20 cellular contexts compared by ENCODE assay signal in the genomic region with DNA sequence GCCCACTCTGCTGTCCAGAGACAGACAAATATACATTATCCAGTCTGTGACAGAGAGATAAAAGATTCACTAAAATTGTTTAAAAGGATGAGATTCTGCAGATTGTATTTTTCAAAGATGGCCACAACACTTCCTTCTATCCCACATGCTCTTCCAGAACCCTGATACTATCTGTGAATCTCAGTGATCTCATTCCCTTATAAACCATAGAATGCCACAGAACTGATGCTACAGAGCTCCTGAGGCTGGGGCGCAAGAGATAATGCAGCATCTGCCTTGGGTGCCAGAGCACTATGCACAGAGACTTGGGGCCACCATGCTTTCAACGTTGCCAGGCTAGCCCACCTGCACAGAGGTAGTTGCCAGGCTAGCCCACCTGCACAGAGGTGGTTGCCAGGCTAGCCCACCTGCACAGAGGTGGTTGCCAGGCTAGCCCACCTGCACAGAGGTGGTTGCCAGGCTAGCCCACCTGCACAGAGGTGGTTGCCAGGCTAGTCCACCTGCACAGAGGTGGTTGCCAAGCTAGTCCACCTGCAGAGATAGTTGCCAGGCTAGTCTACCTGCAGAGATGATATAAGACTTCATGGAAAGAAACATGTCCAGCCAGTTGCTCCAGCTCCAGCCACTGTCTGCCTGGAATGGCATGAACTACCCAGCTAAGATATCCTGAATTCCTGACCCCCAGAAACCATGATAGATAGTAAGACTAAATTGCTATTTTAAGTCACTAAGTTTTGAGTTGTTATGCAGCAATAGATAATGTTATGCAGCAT. TPM values are rescaled to one million over a fixed set of nuclear protein-coding genes. Genes with fewer than 3 reads are reported as not detected.
A peak's percentile ranks its signal among the peaks of the same experiment; 100 is the strongest.
DNase-seq lines count a peak whose midpoint lies in the region; ATAC-seq, FAIRE-seq and TF ChIP-seq lines count a peak whose summit lies in the region.
"Had no signal": no experiment of that assay in that cellular context is flagged by ENCODE, and none has a peak within 500 bp of the region (broad histone marks: within the 10 kb centered on the region; RNA-seq: fewer than 3 reads in every experiment).

No MANE protein-coding gene starts in this region.

- no peak for TF ChIP-seq CTCF in K562 (IDR thresholded peaks at IDR 0.05 in 2 of 3, conservative IDR thresholded peaks at IDR 0.05 in 1 of 3; ENCODE audit: insufficient read depth in 2 of 3, low read depth in 1 of 3, low read length in 3 of 3)
- no peak for TF ChIP-seq CTCF in Peyer's patch (IDR thresholded peaks at IDR 0.05)

- H3K36me3 ChIP-seq in K562 (ENCODE audit: control insufficient read depth, insufficient read depth, low read length) (no peaks in the 10 kb centered on the region), Peyer's patch (no peaks in the 10 kb centered on the region)
- H3K36me3 ChIP-seq: BE2C had no signal

- H3K9me3 ChIP-seq in K562 (replicated peaks; ENCODE audit: control insufficient read depth, insufficient read depth, low read depth, low read length): no peaks in the 10 kb centered on the region
- H3K9me3 ChIP-seq in Peyer's patch: no peaks in the 10 kb centered on the region
- H3K9me3 ChIP-seq: BE2C had no signal

- H3K9ac ChIP-seq in K562 (ENCODE audit: insufficient read depth in 1 of 2, low read depth in 2 of 2, low read length in 2 of 2): peak overlapping the region in 1 of 2 experiments; percentile 65; a peak in 1 of 4 replicates

- peaks cover 9 to 27% of the 10 kb centered on the region in 2 experiments; a peak in 4 of 5 replicates for H3K4me1 ChIP-seq in K562 (replicated peaks in 1 of 2; ENCODE audit: control insufficient read depth in 2 of 2, insufficient read depth in 2 of 2, low read length in 2 of 2)
- no peaks in the 10 kb centered on the region for H3K4me1 ChIP-seq in Peyer's patch
- H3K4me1 ChIP-seq: BE2C had no signal

- CTCF ChIA-PET in K562 (lab: Yijun Ruan, JAX; ENCODE audit: low intra/inter-chr PET ratio): no interaction called here

- POLR2A ChIA-PET in K562 (lab: Yijun Ruan, JAX): interaction anchor here (0.7 to 2.6 kb wide), 7 partner anchors 8 to 57 kb away, joined by 4 to 12 read pairs (median 5); no protein-coding TSS in a partner anchor

- intact Hi-C loops in K562 (cut with micrococcal nuclease) (no loop called here), posterior vena cava (cut with DNase I) (no loop called here)

- H2AFZ ChIP-seq in K562 (ENCODE audit: low read depth, low read length): no peak overlapping the region

- no peak for ATAC-seq in K562
- ATAC-seq: GM12878 had no signal

- H3K27me3 ChIP-seq in K562 (ENCODE audit: control insufficient read depth in 2 of 2, insufficient read depth in 2 of 2, low read length in 2 of 2) (peaks cover 0 to 11% of the 10 kb centered on the region in 2 experiments; a peak in 2 of 5 replicates), Peyer's patch (no peaks in the 10 kb centered on the region)
- H3K27me3 ChIP-seq: BE2C had no signal

- no peak overlapping the region for H3K27ac ChIP-seq in K562 (ENCODE audit: extremely low read depth, low read depth, low read length)
- H3K27ac ChIP-seq in Peyer's patch: no peak overlapping the region
- H3K27ac ChIP-seq: HL-60 had no signal

- H3K79me2 ChIP-seq in K562 (ENCODE audit: control insufficient read depth, insufficient read depth, low read length): no peaks in the 10 kb centered on the region

- no TSS peak for BruUV-seq in K562 (replicated peaks; lab: Mats Ljungman, UMichigan)

- TF ChIP-seq EP300 in K562 (IDR thresholded peaks at IDR 0.05; ENCODE audit: low read length): no peak

- H4K20me1 ChIP-seq in K562 (replicated peaks; ENCODE audit: control insufficient read depth, insufficient read depth, low read length): no peaks in the 10 kb centered on the region

- no peak for FAIRE-seq in K562 (lab: Jason Lieb, UNC)
- FAIRE-seq: GM12878 had no signal

- no peak for TF ChIP-seq POLR2A in K562 (conservative IDR thresholded peaks at IDR 0.05)
- no peak for TF ChIP-seq POLR2A in Peyer's patch (IDR thresholded peaks at IDR 0.05)

- H3K4me3 ChIP-seq in K562 (no peak overlapping the region), Peyer's patch (no peak overlapping the region)
- H3K4me3 ChIP-seq: GM12878, GM23338 had no signal

- in situ Hi-C loops in K562 (cut with MboI): no loop called here

- 42% methylated on average over 2 of the region's 2 CpGs for WGBS in K562 (ENCODE audit: insufficient coverage, low coverage, missing lambda C conversion rate)

- no peak overlapping the region for H3K4me2 ChIP-seq in K562 (ENCODE audit: insufficient read depth, low read length)
- H3K4me2 ChIP-seq: GM23338 had no signal

- TF ChIP-seq RAD21 in K562 (CRISPR knock-in tag; conservative IDR thresholded peaks at IDR 0.05 in 1 of 2, IDR thresholded peaks at IDR 0.05 in 1 of 2): no peak

- DNase-seq in GM03348 (ENCODE audit: low spot score) (peak; percentile 1), K562 (ENCODE audit: extremely low read depth in 1 of 4, low spot score in 3 of 4) (peak in 1 of 4 experiments; percentile 14), mesenteric fat pad (ENCODE audit: low spot score) (peak; percentile 11), posterior vena cava (ENCODE audit: low spot score) (peak; percentile 5), NCI-H526 treated with DMSO at 0.1 percent for 48 hours (lab: John Stamatoyannopoulos, UW) (no peak), DMS153 (lab: John Stamatoyannopoulos, UW) (no peak), Peyer's patch (no peak), NCI-H446 treated with DMSO at 0.1 percent for 48 hours (lab: John Stamatoyannopoulos, UW) (no peak)
- DNase-seq: 8988T; BE2C; C1 segment of cervical spinal cord; CD4-positive, CD25-positive, alpha-beta regulatory T cell; CD8-positive, alpha-beta memory T cell; COR-L47; DMS79; GDM1 had no signal

- no peaks in the 10 kb centered on the region for H3K9me1 ChIP-seq in K562 (ENCODE audit: control insufficient read depth, insufficient read depth, low read length)

TF ChIP-seq in K562, 482 proteins besides CTCF, POLR2A, EP300 and RAD21 (continues in another document):
- TF ChIP-seq DPF2 (IDR thresholded peaks at IDR 0.05): no peak
- TF ChIP-seq ZC3H11A (IDR thresholded peaks at IDR 0.05; ENCODE audit: low read depth, low read length): no peak
- no peak for TF ChIP-seq MYC (IDR thresholded peaks at IDR 0.05; ENCODE audit: low read depth, low read length)
- TF ChIP-seq MYC (CRISPR knock-in tag; IDR thresholded peaks at IDR 0.05; ENCODE audit: borderline replicate concordance, low read depth): 0 out of 2 replicates have a peak, but pooled peaks have one; percentile 20
- 0 out of 3 replicates have a peak, but pooled peaks of 1 of the 2 experiments have one; percentile 38 for TF ChIP-seq CBX3 (IDR thresholded peaks at IDR 0.05; ENCODE audit: borderline replicate concordance in 1 of 2, low read length in 2 of 2)
- TF ChIP-seq SLC30A9 (CRISPR knock-in tag; IDR thresholded peaks at IDR 0.05): no peak
- TF ChIP-seq CBFA2T3 (IDR thresholded peaks at IDR 0.05): peak; percentile 32
- 0 out of 2 replicates have a peak, but pooled peaks have one; percentile 12 for TF ChIP-seq ZNF436 (CRISPR knock-in tag; IDR thresholded peaks at IDR 0.05)
- TF ChIP-seq TRIM24 (IDR thresholded peaks at IDR 0.05): peak in 1 of 2 experiments; percentile 74; a peak in 2 of 4 replicates

RNA-seq across cellular contexts. Expression of a gene that starts 17.6 kb away (rescaled TPM):
- 625 and 1,610 TPM in 2 replicates for total RNA-seq in K562 (2011; cell fraction: chromatin; rRNA removed; ENCODE audit: low replicate concordance)
- total RNA-seq in K562 (2011; cell fraction: nucleolus; rRNA removed): 538 and 650 TPM in 2 replicates
- 407 and 495 TPM in 2 replicates for total RNA-seq in K562 (2011; cell fraction: nucleoplasm; rRNA removed)
- 116 and 125 TPM in 2 replicates for total RNA-seq in K562 (2014; rRNA removed)
- 92.5 and 94.6 TPM in 2 replicates for total RNA-seq in K562 (2014; rRNA removed; fragmentation: Illumina TruSeq; extraction: Trizol)
- total RNA-seq in K562 (2015; rRNA removed; fragmentation: Illumina TruSeq; extraction: Trizol): 28.1 and 34.9 TPM in 2 replicates
- 177 and 195 TPM in 2 replicates for total RNA-seq in K562 (2021)
- polyA plus RNA-seq in K562 (2011; rRNA removed): 119 and 238 TPM in 2 replicates
- 143 and 156 TPM in 2 replicates for polyA plus RNA-seq in K562 (2011; cell fraction: cytosol; rRNA removed)
- polyA plus RNA-seq in K562 (2011; cell fraction: nucleus; rRNA removed): 671 and 957 TPM in 2 replicates
- polyA plus RNA-seq in K562 (2012): 122 and 123 TPM in 2 replicates
- polyA plus RNA-seq in K562 (2014; fragmentation: Illumina TruSeq; extraction: Trizol): 135 and 164 TPM in 2 replicates
- polyA plus RNA-seq in K562 (2014; fragmentation: Nextera tagmentation; extraction: Ambion mirVana): 1 to 10 TPM in 1 of 2 experiments, under 1 TPM in 1; 0.03 to 1.9 TPM
- 129 and 135 TPM in 2 replicates for polyA plus RNA-seq in K562 (2014; rRNA removed)
- 306 and 458 TPM in 2 replicates for polyA minus RNA-seq in K562 (2011; rRNA and poly(A)+ RNA removed)
- polyA minus RNA-seq in K562 (2011; cell fraction: cytosol; rRNA and poly(A)+ RNA removed): 83.2 and 205 TPM in 2 replicates
- 284 and 666 TPM in 2 replicates for polyA minus RNA-seq in K562 (2011; cell fraction: nucleus; rRNA and poly(A)+ RNA removed)
- 7.0 TPM for total RNA-seq in mesenteric fat pad
- total RNA-seq in posterior vena cava: 10 to 100 TPM; 22.9 to 29.8 TPM
- total RNA-seq in Peyer's patch: 10 to 100 TPM in 1 of 4 donors, 1 to 10 TPM in 3; 2.8 to 20.6 (median 5.0) TPM
- polyA plus RNA-seq: CD4-positive, CD25-positive, alpha-beta regulatory T cell; CD8-positive, alpha-beta memory T cell had no signal

RNA-seq across cellular contexts. Expression of a gene that starts 26.6 kb away (rescaled TPM):
- 12.5 and 89.3 TPM in 2 replicates for total RNA-seq in K562 (2011; cell fraction: chromatin; rRNA removed; ENCODE audit: low replicate concordance)
- total RNA-seq in K562 (2011; cell fraction: nucleolus; rRNA removed): 145 and 149 TPM in 2 replicates
- 44.7 and 52.3 TPM in 2 replicates for total RNA-seq in K562 (2011; cell fraction: nucleoplasm; rRNA removed)
- total RNA-seq in K562 (2014; rRNA removed) (85.2 and 90.0 TPM in 2 replicates), K562 (2014; rRNA removed; fragmentation: Illumina TruSeq; extraction: Trizol) (2.1 and 2.8 TPM in 2 replicates), K562 (2015; rRNA removed; fragmentation: Illumina TruSeq; extraction: Trizol) (1.6 and 5.2 TPM in 2 replicates), K562 (2021) (139 and 162 TPM in 2 replicates), mesenteric fat pad (1.8 TPM), posterior vena cava (under 1 TPM in 1 of 2 donors, not detected in 1; 0.83 TPM), Peyer's patch (1 to 10 TPM; 1.1 to 9.1 (median 2.0) TPM)
- polyA plus RNA-seq in K562 (2011; rRNA removed) (9.2 and 33.6 TPM in 2 replicates), K562 (2014; fragmentation: Illumina TruSeq; extraction: Trizol) (1.6 and 15.2 TPM in 2 replicates), K562 (2014; fragmentation: Nextera tagmentation; extraction: Ambion mirVana) (1 to 10 TPM in 1 of 2 experiments, under 1 TPM in 1; 0.69 to 1.1 TPM), K562 (2014; rRNA removed) (110 and 150 TPM in 2 replicates)
- 60.0 and 286 TPM in 2 replicates for polyA plus RNA-seq in K562 (2011; cell fraction: cytosol; rRNA removed)
- 103 and 165 TPM in 2 replicates for polyA plus RNA-seq in K562 (2011; cell fraction: nucleus; rRNA removed)
- 49.9 and 97.0 TPM in 2 replicates for polyA plus RNA-seq in K562 (2012)
- polyA minus RNA-seq in K562 (2011; rRNA and poly(A)+ RNA removed): 2.4 and 2.8 TPM in 2 replicates
- 43.2 and 113 TPM in 2 replicates for polyA minus RNA-seq in K562 (2011; cell fraction: cytosol; rRNA and poly(A)+ RNA removed)
- polyA minus RNA-seq in K562 (2011; cell fraction: nucleus; rRNA and poly(A)+ RNA removed): 19.4 and 37.3 TPM in 2 replicates
- total RNA-seq: CD8-positive, alpha-beta memory T cell; HT1080 had no signal
- polyA plus RNA-seq: CD4-positive, CD25-positive, alpha-beta regulatory T cell; CD8-positive, alpha-beta memory T cell had no signal

Comparison
In these comparisons a context has a peak if more than half of its experiments do, and no peak if none do; other contexts are left out.
1. DNase-seq: peak in GM03348 (single experiment), mesenteric fat pad (single experiment) and posterior vena cava (single experiment); none in NCI-H526 treated with DMSO at 0.1 percent for 48 hours (single experiment), DMS153 (single experiment), Peyer's patch (0 of 3) and NCI-H446 treated with DMSO at 0.1 percent for 48 hours (single experiment).